Comparison of ENCODE assay signal across 8 cellular contexts in genomic region chr12:53179694-53180269, GRCh38. TPM values are rescaled to one million over a fixed set of nuclear protein-coding genes. Genes with fewer than 3 reads are reported as not detected.
DNase-seq lines count a peak whose midpoint lies in the region; ATAC-seq and TF ChIP-seq lines count a peak whose summit lies in the region.

No MANE protein-coding gene starts in this region.

- H3K9me2 ChIP-seq in DOHH2 (replicated peaks; ENCODE audit: control insufficient read depth, low read length), result no peaks in the 10 kb centered on the region

- DNase-seq in Jurkat, Clone E6-1 (ENCODE audit: low read depth, low spot score), result no peak
- DNase-seq in cardiac fibroblast (ENCODE audit: low read depth in 2 of 2) (no peak), lower leg skin (ENCODE audit: low spot score in 2 of 2) (peak in 1 of 2 donors; percentile 88), tibial artery (peak in 1 of 2 donors; percentile 35)
- no peak for DNase-seq in stimulated activated CD4-positive, alpha-beta T cell treated with anti-CD3 and anti-CD28 coated beads, Interleukin-4, amount 100 ng/mL, for 24 hours

- peak; percentile 16 for ATAC-seq in GM21619 (IDR thresholded peaks at IDR 0.05; ENCODE audit: unreplicated experiment)
- no peak for ATAC-seq in GM19463 (IDR thresholded peaks at IDR 0.05; ENCODE audit: unreplicated experiment)

- H3K79me2 ChIP-seq in DOHH2 (ENCODE audit: control insufficient read depth, low read length), result peaks cover 37% of the 10 kb centered on the region

- H3K27ac ChIP-seq in DOHH2 (ENCODE audit: low read depth, low read length) (peak overlapping the region; percentile 85), tibial artery (peak overlapping the region; percentile 85 to 91)

- H3K4me3 ChIP-seq in DOHH2 (ENCODE audit: low read length) (peak overlapping the region; percentile 84), cardiac fibroblast (replicated peaks in 1 of 2; ENCODE audit: low read depth in 2 of 2, low read length in 2 of 2) (peak overlapping the region; percentile 67 to 81), lower leg skin (ENCODE audit: low read depth, poor library complexity, severe bottlenecking) (peak overlapping the region; percentile 49), tibial artery (peak overlapping the region; percentile 81 to 87)
- H3K4me3 ChIP-seq in Jurkat, Clone E6-1 (ENCODE audit: low read length), result peak overlapping the region; percentile 86

- no peaks in the 10 kb centered on the region for H3K9me3 ChIP-seq in DOHH2 (ENCODE audit: control insufficient read depth, insufficient read depth, low read length)
- H3K9me3 ChIP-seq in tibial artery, result no peaks in the 10 kb centered on the region

- TF ChIP-seq CTCF in DOHH2 (IDR thresholded peaks at IDR 0.05; ENCODE audit: low read depth, low read length, poor library complexity, severe bottlenecking) (no peak), cardiac fibroblast (IDR thresholded peaks at IDR 0.05; ENCODE audit: low read depth, low read length) (no peak), lower leg skin (IDR thresholded peaks at IDR 0.05) (no peak), tibial artery (IDR thresholded peaks at IDR 0.05) (no peak)

- H4K20me1 ChIP-seq in DOHH2 (ENCODE audit: control insufficient read depth, insufficient read depth, low read depth, low read length), result no peaks in the 10 kb centered on the region; the same call in 1 of the 2 replicates

- peaks cover 6% of the 10 kb centered on the region for H3F3A ChIP-seq in DOHH2 (ENCODE audit: control insufficient read depth, insufficient read depth)

- H3K27me3 ChIP-seq in DOHH2 (ENCODE audit: control insufficient read depth, low read length), result no peaks in the 10 kb centered on the region
- no peaks in the 10 kb centered on the region for H3K27me3 ChIP-seq in tibial artery

- intact Hi-C loops in lower leg skin (cut with DNase I; ENCODE audit: low total_unique reads), result no loop called here
- intact Hi-C loops in tibial artery (cut with DNase I; ENCODE audit: low total_unique reads), result no loop called here

- H3K4me1 ChIP-seq in DOHH2 (ENCODE audit: control insufficient read depth, low read length) (peaks cover 38% of the 10 kb centered on the region), tibial artery (peaks cover 0 to 49% (median 39%) of the 10 kb centered on the region in 4 donors)

- H3K4me2 ChIP-seq in DOHH2 (ENCODE audit: low read length), result peak overlapping the region; percentile 86

- peaks cover 36% of the 10 kb centered on the region for H3K36me3 ChIP-seq in DOHH2 (ENCODE audit: control insufficient read depth, low read length)
- peaks cover 17 to 28% (median 18%) of the 10 kb centered on the region in 3 donors for H3K36me3 ChIP-seq in tibial artery

- no peak for TF ChIP-seq POLR2A in lower leg skin (IDR thresholded peaks at IDR 0.05)

- WGBS in lower leg skin, 2 donors, result 11 to 12% methylated on average over 14 of the region's 14 CpGs

RNA-seq across cellular contexts. Expression of gene ZNF740, which starts 0.7 kb away (rescaled TPM):
- 37.8 TPM for polyA plus RNA-seq in Jurkat, Clone E6-1 (2012; ENCODE audit: insufficient read depth, insufficient read length)
- 10 to 100 TPM in 1 of 4 donors, 1 to 10 TPM in 3; 6.1 to 12.1 (median 8.4) TPM for total RNA-seq in lower leg skin

RNA-seq across cellular contexts. Expression of gene CSAD, which starts 0.9 kb away (rescaled TPM):
- polyA plus RNA-seq in Jurkat, Clone E6-1 (2012; ENCODE audit: insufficient read depth, insufficient read length), result 13.0 TPM
- total RNA-seq in lower leg skin, result 10 to 100 TPM in 3 of 4 donors, 1 to 10 TPM in 1; 7.2 to 33.6 (median 19.2) TPM

RNA-seq across cellular contexts. Expression of gene ITGB7, which starts 27.3 kb away (rescaled TPM):
- polyA plus RNA-seq in Jurkat, Clone E6-1 (2012; ENCODE audit: insufficient read depth, insufficient read length), result 7.0 TPM
- total RNA-seq in lower leg skin, result 10 to 100 TPM in 1 of 4 donors, 1 to 10 TPM in 3; 6.5 to 13.2 (median 7.8) TPM

RNA-seq across cellular contexts. Expression of gene RARG, which starts 52.2 kb away (rescaled TPM):
- 8.4 TPM for polyA plus RNA-seq in Jurkat, Clone E6-1 (2012; ENCODE audit: insufficient read depth, insufficient read length)
- total RNA-seq in lower leg skin, result 100 to 1,000 TPM; 160 to 207 (median 199) TPM
